Comparison of ENCODE assay signal across 32 cellular contexts in genomic region chr9:74355107-74355506, GRCh38.
"Had no signal": no experiment of that assay in that cellular context is flagged by ENCODE, and none has a peak within 500 bp of the region (broad histone marks: within the 10 kb centered on the region; RNA-seq: fewer than 3 reads in every experiment).

No MANE protein-coding gene starts in this region.

- H3K4me3 ChIP-seq: ascending aorta, cardiac muscle cell, colonic mucosa had no signal

- H3K27me3 ChIP-seq: ascending aorta, cardiac muscle cell, colonic mucosa had no signal

- DNase-seq: activated CD4-positive, alpha-beta memory T cell treated with anti-CD3 and anti-CD28 coated beads, Interleukin-2, amount 10 ng/mL, durations not matched to agents 7 days and 5 days; activated CD4-positive, alpha-beta T cell treated with anti-CD3 and anti-CD28 coated beads for 1 hour; activated CD4-positive, alpha-beta T cell treated with anti-CD3 and anti-CD28 coated beads for 36 hours; activated CD4-positive, alpha-beta T cell treated with anti-CD3 and anti-CD28 coated beads for 48 hours; activated CD4-positive, alpha-beta T cell treated with anti-CD3 and anti-CD28 coated beads, Interleukin-2, amount 10 ng/mL, durations not matched to agents 7 days and 5 days; activated CD4-positive, alpha-beta T cell treated with anti-CD3 and anti-CD28 coated beads, Interleukin-2, amount 50 U/mL, for 48 hours; activated CD4-positive, CD25-positive, alpha-beta regulatory T cell; activated CD8-positive, alpha-beta memory T cell treated with anti-CD3 and anti-CD28 coated beads for 24 hours; activated CD8-positive, alpha-beta memory T cell treated with anti-CD3 and anti-CD28 coated beads, Interleukin-2, amount 10 ng/mL, durations not matched to agents 7 days and 5 days; activated CD8-positive, alpha-beta memory T cell treated with anti-CD3 and anti-CD28 coated beads, Interleukin-2, amount 50 U/mL, for 48 hours; activated CD8-positive, alpha-beta T cell treated with anti-CD3 and anti-CD28 coated beads, Interleukin-2, amount 10 ng/mL, durations not matched to agents 7 days and 5 days; activated effector memory CD4-positive, alpha-beta T cell treated with Interleukin-2 at 50 U/mL for 16 hours; activated gamma-delta T cell; activated naive CD4-positive, alpha-beta T cell treated with anti-CD3 and anti-CD28 coated beads, Interleukin-2, amount 10 ng/mL, durations not matched to agents 7 days and 5 days; activated naive CD4-positive, alpha-beta T cell treated with Interleukin-2 at 50 U/mL for 16 hours; activated naive CD8-positive, alpha-beta T cell treated with anti-CD3 and anti-CD28 coated beads, Interleukin-2, amount 10 ng/mL, durations not matched to agents 7 days and 5 days; activated naive CD8-positive, alpha-beta T cell treated with anti-CD3 and anti-CD28 coated beads, Interleukin-2, amount 50 U/mL, for 24 hours; activated T-cell treated with anti-CD3 and anti-CD28 coated beads, Interleukin-2, amount 50 U/mL, for 24 hours; activated T-cell treated with anti-CD3 and anti-CD28 coated beads, Interleukin-2, amount 50 U/mL, for 48 hours; amygdala; anterior cingulate cortex; caudate nucleus; cerebellar nuclear complex; colonic mucosa; T-helper 9 cell; WERI-Rb-1 had no signal

- H3K4me1 ChIP-seq: ascending aorta, colonic mucosa had no signal

- H3K36me3 ChIP-seq: ascending aorta, cardiac muscle cell, colonic mucosa, WERI-Rb-1 had no signal

- H3K27ac ChIP-seq: ascending aorta, cardiac muscle cell, colonic mucosa, WERI-Rb-1 had no signal

- H3K9me3 ChIP-seq: ascending aorta, colonic mucosa had no signal

- ATAC-seq: activated CD4-positive, alpha-beta T cell treated with anti-CD3 and anti-CD28 coated beads for 36 hours; activated CD4-positive, CD25-positive, alpha-beta regulatory T cell treated with anti-CD3 and anti-CD28 coated beads, Interleukin-2, amount 50 U/mL, for 24 hours; activated CD8-positive, alpha-beta memory T cell treated with anti-CD3 and anti-CD28 coated beads, Interleukin-2, amount 10 ng/mL, durations not matched to agents 7 days and 5 days; activated CD8-positive, alpha-beta T cell treated with anti-CD3 and anti-CD28 coated beads, Interleukin-2, amount 10 ng/mL, durations not matched to agents 7 days and 5 days; activated naive CD8-positive, alpha-beta T cell treated with anti-CD3 and anti-CD28 coated beads, Interleukin-2, amount 50 U/mL, for 24 hours; WTC11 had no signal

- FAIRE-seq: bronchial epithelial cell, TTC549 had no signal
